Comparison of ENCODE assay signal across 17 cellular contexts in genomic region chr7:150735596-150736358, GRCh38. TPM values are rescaled to one million over a fixed set of nuclear protein-coding genes. Genes with fewer than 3 reads are reported as not detected.
DNase-seq lines count a peak whose midpoint lies in the region; ATAC-seq, FAIRE-seq and TF ChIP-seq lines count a peak whose summit lies in the region.
"Had no signal": no experiment of that assay in that cellular context is flagged by ENCODE, and none has a peak within 500 bp of the region (broad histone marks: within the 10 kb centered on the region; RNA-seq: fewer than 3 reads in every experiment).

No MANE protein-coding gene starts in this region.

- no peaks in the 10 kb centered on the region for H3K79me1 ChIP-seq in H9 (ENCODE audit: insufficient read depth, low read depth, low read length, poor library complexity, severe bottlenecking)

- H3K23ac ChIP-seq in H9 (ENCODE audit: insufficient read length, low read depth, low read length), result no peak overlapping the region

- no peaks in the 10 kb centered on the region for H3K27me3 Mint-ChIP-seq in T-helper 2 cell treated with Interferon-gamma antibody and Interleukin-4, amounts not matched to agents 5 μg/mL and 100 μg/mL, for 36 hours (ENCODE audit: low read depth)
- peaks cover 100% of the 10 kb centered on the region for H3K27me3 Mint-ChIP-seq in H9 (ENCODE audit: low read depth)

- H4K20me1 ChIP-seq in H9 (ENCODE audit: control insufficient read depth, insufficient read depth, insufficient read length), result no peaks in the 10 kb centered on the region

- no peak overlapping the region for H3K9ac ChIP-seq in H9 (ENCODE audit: extremely low read depth, insufficient read length, low read length)

- in situ Hi-C loops in GM13976 (cut with MboI; ENCODE audit: low sequenced_read_pairs, unreplicated experiment), result no loop called here

- H4K5ac ChIP-seq in H9 (ENCODE audit: insufficient read length, low read depth, low read length), result no peak overlapping the region

- no peaks in the 10 kb centered on the region for H3K23me2 ChIP-seq in H9 (ENCODE audit: insufficient read length, low read depth, low read length, poor library complexity, severe bottlenecking)

- no peak overlapping the region for H3T11ph ChIP-seq in H9 (ENCODE audit: low read length)

- H3K14ac ChIP-seq in H9 (ENCODE audit: insufficient read depth, low read length), result no peak overlapping the region

- no peak overlapping the region for H2AK5ac ChIP-seq in H9 (ENCODE audit: insufficient read length, low read length)

- no peak overlapping the region for H2BK5ac ChIP-seq in H9 (ENCODE audit: insufficient read length, low read length)

- no peak overlapping the region for H2AFZ ChIP-seq in H9 (ENCODE audit: low read length)

- H3K27me3 ChIP-seq in H9 (ENCODE audit: insufficient read depth, low read length), result peaks cover 84% of the 10 kb centered on the region
- no peaks in the 10 kb centered on the region for H3K27me3 ChIP-seq in muscle layer of duodenum (ENCODE audit: low read depth, low read length)

- WGBS in H9 (ENCODE audit: extremely low coverage, insufficient read length, low lambda C conversion rate), result no CpG with 5 or more reads among the region's 3 CpGs

- H3K4me1 Mint-ChIP-seq in T-helper 2 cell treated with Interferon-gamma antibody and Interleukin-4, amounts not matched to agents 5 μg/mL and 100 μg/mL, for 36 hours (ENCODE audit: low read depth), result peaks cover 74% of the 10 kb centered on the region
- H3K4me1 Mint-ChIP-seq in H9, result peaks cover 5 to 7% of the 10 kb centered on the region in 2 experiments; a peak in 3 of 4 replicates

- TF ChIP-seq CTCF in H9 (conservative IDR thresholded peaks at IDR 0.05) (no peak), GM13976 (IDR thresholded peaks at IDR 0.05; ENCODE audit: borderline replicate concordance, control extremely low read depth, extremely low read depth, insufficient read depth, missing control alignments) (no peak)

- H3K4me1 ChIP-seq in H9 (ENCODE audit: insufficient read depth, low read length) (no peaks in the 10 kb centered on the region), muscle layer of duodenum (ENCODE audit: control insufficient read depth in 1 of 2, insufficient read depth in 2 of 2, low read length in 2 of 2) (no peaks in the 10 kb centered on the region)

- no peak overlapping the region for H2BK20ac ChIP-seq in H9 (ENCODE audit: low read depth, low read length, poor library complexity, severe bottlenecking)

- no peaks in the 10 kb centered on the region for H3K79me2 ChIP-seq in H9 (ENCODE audit: insufficient read depth, low read length)

- no peak overlapping the region for H3K4me2 ChIP-seq in H9 (ENCODE audit: insufficient read depth, insufficient read length, low read length)

- no peak overlapping the region for H3K27ac ChIP-seq in H9 (ENCODE audit: insufficient read length, low read depth, low read length)
- peak overlapping the region; percentile 83 for H3K27ac ChIP-seq in muscle layer of duodenum (ENCODE audit: low read length)

- no peak overlapping the region for H3K18ac ChIP-seq in H9 (ENCODE audit: insufficient read length, low read depth, low read length)

- H3K36me3 ChIP-seq in muscle layer of duodenum (ENCODE audit: control insufficient read depth in 1 of 2, insufficient read depth in 2 of 2, low read length in 2 of 2), result no peaks in the 10 kb centered on the region

- H3K9me3 Mint-ChIP-seq in T-helper 2 cell treated with Interferon-gamma antibody and Interleukin-4, amounts not matched to agents 5 μg/mL and 100 μg/mL, for 36 hours, result peaks cover 4% of the 10 kb centered on the region
- H3K9me3 Mint-ChIP-seq in H9, result peaks cover 13 to 35% of the 10 kb centered on the region in 2 experiments; a peak in 4 of 5 replicates
- no peaks in the 10 kb centered on the region for H3K9me3 Mint-ChIP-seq in activated naive CD4-positive, alpha-beta T cell treated with anti-CD3 and anti-CD28 coated beads, Interleukin-2, amount 50 U/mL, for 72 hours

- ATAC-seq in activated naive CD4-positive, alpha-beta T cell treated with anti-CD3 and anti-CD28 coated beads, Interleukin-2, amount 50 U/mL, for 72 hours, result no peak
- ATAC-seq: PC-3 had no signal

- H4K91ac ChIP-seq in H9 (ENCODE audit: insufficient read length, low read depth, low read length), result no peak overlapping the region

- peak overlapping the region; percentile 94 for H3K4me3 Mint-ChIP-seq in T-helper 2 cell treated with Interferon-gamma antibody and Interleukin-4, amounts not matched to agents 5 μg/mL and 100 μg/mL, for 36 hours
- no peak overlapping the region for H3K4me3 Mint-ChIP-seq in H9

- H2BK12ac ChIP-seq in H9 (ENCODE audit: insufficient read length, low read depth, low read length), result no peak overlapping the region

- H3K9me3 ChIP-seq in H9 (ENCODE audit: control insufficient read depth, low read depth, low read length) (peaks cover 7% of the 10 kb centered on the region), muscle layer of duodenum (ENCODE audit: control insufficient read depth in 1 of 2, low read length in 2 of 2) (no peaks in the 10 kb centered on the region)

- no peak for FAIRE-seq in HTR-8/SVneo (lab: Jason Lieb, UNC)
- FAIRE-seq: astrocyte had no signal

- H3K4me3 ChIP-seq in muscle layer of duodenum (ENCODE audit: low read depth in 1 of 2, low read length in 2 of 2), result no peak overlapping the region

- DNase-seq in T-helper 2 cell treated with Interferon-gamma antibody and Interleukin-4, amounts not matched to agents 5 μg/mL and 100 μg/mL, for 36 hours (ENCODE audit: low spot score), result no peak
- DNase-seq in T-helper 2 cell (no peak), H9 (peak; percentile 81), HTR-8/SVneo (ENCODE audit: insufficient read length, low spot score) (no peak), foreskin melanocyte (no peak), GM13976 (ENCODE audit: low spot score) (no peak)
- peak in 1 of 2 donors; percentile 2 for DNase-seq in activated naive CD4-positive, alpha-beta T cell treated with anti-CD3 and anti-CD28 coated beads, Interleukin-2, amount 50 U/mL, for 72 hours (ENCODE audit: low spot score in 2 of 2)
- DNase-seq: ACHN, dermis blood vessel endothelial cell, DMS 273 treated with DMSO at 0.1 percent for 48 hours, MM.1S, NCI-H2227 treated with DMSO at 0.1 percent for 48 hours, PC-3, trophoblast cell had no signal

- H3K36me3 Mint-ChIP-seq in T-helper 2 cell treated with Interferon-gamma antibody and Interleukin-4, amounts not matched to agents 5 μg/mL and 100 μg/mL, for 36 hours (ENCODE audit: low read depth), result peaks cover 41% of the 10 kb centered on the region
- no peaks in the 10 kb centered on the region for H3K36me3 Mint-ChIP-seq in H9 (ENCODE audit: insufficient read depth in 1 of 3, low read depth in 3 of 3)
- H3K36me3 Mint-ChIP-seq in activated naive CD4-positive, alpha-beta T cell treated with anti-CD3 and anti-CD28 coated beads, Interleukin-2, amount 50 U/mL, for 72 hours, result peaks cover 33 to 43% of the 10 kb centered on the region in 2 donors

- H4K8ac ChIP-seq in H9 (replicated peaks; ENCODE audit: insufficient read length, low read depth, low read length), result no peak overlapping the region

- H2BK15ac ChIP-seq in H9 (ENCODE audit: low read depth, low read length), result no peak overlapping the region

- no peak overlapping the region for H3K4ac ChIP-seq in H9 (ENCODE audit: low read depth, low read length)

- H2BK120ac ChIP-seq in H9 (ENCODE audit: low read depth, low read length, poor library complexity, severe bottlenecking), result no peak overlapping the region

- H3K56ac ChIP-seq in H9 (ENCODE audit: insufficient read length, low read depth, low read length), result no peak overlapping the region

- peak overlapping the region; percentile 93 for H3K27ac Mint-ChIP-seq in T-helper 2 cell treated with Interferon-gamma antibody and Interleukin-4, amounts not matched to agents 5 μg/mL and 100 μg/mL, for 36 hours
- no peak overlapping the region for H3K27ac Mint-ChIP-seq in H9
- peak overlapping the region; percentile 96 to 97 for H3K27ac Mint-ChIP-seq in activated naive CD4-positive, alpha-beta T cell treated with anti-CD3 and anti-CD28 coated beads, Interleukin-2, amount 50 U/mL, for 72 hours

RNA-seq across cellular contexts. Expression of gene GIMAP5, which starts 1.4 kb away (rescaled TPM):
- not detected in 2 replicates for total RNA-seq in H9 (2021)
- 100 to 1,000 TPM in 1 of 2 donors, 10 to 100 TPM in 1; 73.1 to 115 TPM for total RNA-seq in activated naive CD4-positive, alpha-beta T cell treated with anti-CD3 and anti-CD28 coated beads, Interleukin-2, amount 50 U/mL, for 72 hours
- total RNA-seq: PC-3 had no signal

RNA-seq across cellular contexts. Expression of gene GIMAP1, which starts 19.4 kb away (rescaled TPM):
- total RNA-seq in H9 (2021), result not detected in 2 replicates
- total RNA-seq in activated naive CD4-positive, alpha-beta T cell treated with anti-CD3 and anti-CD28 coated beads, Interleukin-2, amount 50 U/mL, for 72 hours, result 10 to 100 TPM in 1 of 2 donors, 1 to 10 TPM in 1; 3.1 to 10.7 TPM
- total RNA-seq: astrocyte, HT1080, PC-3 had no signal

RNA-seq across cellular contexts. Expression of gene GIMAP2, which starts 50.3 kb away (rescaled TPM):
- total RNA-seq in H9 (2021), result not detected in 2 replicates
- total RNA-seq in activated naive CD4-positive, alpha-beta T cell treated with anti-CD3 and anti-CD28 coated beads, Interleukin-2, amount 50 U/mL, for 72 hours, result 10 to 100 TPM; 47.8 to 56.5 TPM
- total RNA-seq: astrocyte, PC-3 had no signal

Comparison
In these comparisons a context has a peak if more than half of its experiments do, and no peak if none do; other contexts are left out.
1. H3K27ac Mint-ChIP-seq: peak in T-helper 2 cell treated with Interferon-gamma antibody and Interleukin-4, amounts not matched to agents 5 μg/mL and 100 μg/mL, for 36 hours (single experiment) and activated naive CD4-positive, alpha-beta T cell treated with anti-CD3 and anti-CD28 coated beads, Interleukin-2, amount 50 U/mL, for 72 hours (2 of 2); none in H9 (0 of 3).
2. RNA of gene GIMAP5, which starts 1.4 kb away (total RNA-seq): 73.1 to 115 TPM in activated naive CD4-positive, alpha-beta T cell treated with anti-CD3 and anti-CD28 coated beads, Interleukin-2, amount 50 U/mL, for 72 hours; not detected in H9; every median in the first group is over 10 times any median in the second.
3. RNA of gene GIMAP2, which starts 50.3 kb away (total RNA-seq): 47.8 to 56.5 TPM in activated naive CD4-positive, alpha-beta T cell treated with anti-CD3 and anti-CD28 coated beads, Interleukin-2, amount 50 U/mL, for 72 hours; not detected in H9; every median in the first group is over 10 times any median in the second.